Comparison of ENCODE assay signal across 9 cellular contexts in genomic region chr5:72378636-72379289, GRCh38. TPM values are rescaled to one million over a fixed set of nuclear protein-coding genes. Genes with fewer than 3 reads are reported as not detected.
A peak's percentile ranks its signal among the peaks of the same experiment; 100 is the strongest.
DNase-seq lines count a peak whose midpoint lies in the region; ATAC-seq, FAIRE-seq and TF ChIP-seq lines count a peak whose summit lies in the region.
"Had no signal": no experiment of that assay in that cellular context is flagged by ENCODE, and none has a peak within 500 bp of the region (broad histone marks: within the 10 kb centered on the region; RNA-seq: fewer than 3 reads in every experiment).

No MANE protein-coding gene starts in this region.

- H3K4me1 Mint-ChIP-seq in chondrocyte (ENCODE audit: low read depth) (peaks cover 45% of the 10 kb centered on the region), neural crest cell (peaks cover 5% of the 10 kb centered on the region)

- DNase-seq in Daoy (ENCODE audit: low read depth) (peak; percentile 79), NCI-H2171 (lab: John Stamatoyannopoulos, UW) (peak; percentile 70), chondrocyte (ENCODE audit: low spot score) (no peak), neural crest cell (ENCODE audit: low read depth, low spot score) (no peak), activated gamma-delta T cell (lab: John Stamatoyannopoulos, UW) (no peak), D721Med (ENCODE audit: insufficient read length, low spot score) (no peak)
- DNase-seq: NK-92 treated with Interleukin-12 subunit alpha and Interleukin-12 subunit beta, amount 100 ng/mL, for 24 hours had no signal

- H3K27ac Mint-ChIP-seq in chondrocyte (ENCODE audit: unreplicated experiment) (peak overlapping the region; percentile 78), neural crest cell (ENCODE audit: unreplicated experiment) (peak overlapping the region; percentile 64)

- H3K36me3 Mint-ChIP-seq in chondrocyte (ENCODE audit: low read depth) = no peaks in the 10 kb centered on the region
- peaks cover 5% of the 10 kb centered on the region for H3K36me3 Mint-ChIP-seq in neural crest cell (ENCODE audit: low read depth)

- H3K4me3 Mint-ChIP-seq in chondrocyte (ENCODE audit: unreplicated experiment) = no peak overlapping the region
- no peak overlapping the region for H3K4me3 Mint-ChIP-seq in neural crest cell

- ATAC-seq in GM21576 (IDR thresholded peaks at IDR 0.05; ENCODE audit: unreplicated experiment) = no peak
- ATAC-seq in HG02852 (IDR thresholded peaks at IDR 0.05; ENCODE audit: unreplicated experiment) = no peak

- TF ChIP-seq CTCF in chondrocyte (IDR thresholded peaks at IDR 0.05) = no peak
- no peak for TF ChIP-seq CTCF in neural crest cell (conservative IDR thresholded peaks at IDR 0.05)
- TF ChIP-seq CTCF in D721Med (IDR thresholded peaks at IDR 0.05; ENCODE audit: insufficient read depth, missing control alignments) = no peak

- peaks cover 3% of the 10 kb centered on the region for H3K9me3 Mint-ChIP-seq in chondrocyte (ENCODE audit: low read depth)
- peaks cover 4% of the 10 kb centered on the region for H3K9me3 Mint-ChIP-seq in neural crest cell

- FAIRE-seq in D721Med (lab: Jason Lieb, UNC) = no peak

- no peaks in the 10 kb centered on the region for H3K27me3 Mint-ChIP-seq in chondrocyte (ENCODE audit: low read depth)
- no peaks in the 10 kb centered on the region for H3K27me3 Mint-ChIP-seq in neural crest cell (ENCODE audit: low read depth)

RNA-seq across cellular contexts. Expression of gene PTCD2, which starts 58.6 kb away (rescaled TPM):
- 15.9 and 20.3 TPM in 2 replicates for total RNA-seq in Daoy (2014; rRNA removed; shearing (Covaris generic))
- total RNA-seq in chondrocyte (8.5 to 14.5 TPM (median 8.8 TPM) in 3 replicates), neural crest cell (13.6 and 15.6 TPM in 2 replicates)

RNA-seq across cellular contexts. Expression of gene MRPS27, which starts 58.7 kb away (rescaled TPM):
- 91.3 and 117 TPM in 2 replicates for total RNA-seq in Daoy (2014; rRNA removed; shearing (Covaris generic))
- total RNA-seq in chondrocyte (26.0 to 38.0 TPM (median 33.3 TPM) in 3 replicates), neural crest cell (86.5 and 89.7 TPM in 2 replicates)

Comparison
In these comparisons a context has a peak if more than half of its experiments do, and no peak if none do; other contexts are left out.
1. DNase-seq: peak in Daoy (single experiment) and NCI-H2171 (single experiment); none in chondrocyte (single experiment), neural crest cell (single experiment), activated gamma-delta T cell (single experiment) and D721Med (single experiment).